Comparison of ENCODE assay signal across 1 cellular context in genomic region chr21:43370888-43371570, GRCh38.
TF ChIP-seq lines count a peak whose summit lies in the region.

No MANE protein-coding gene starts in this region.

TF ChIP-seq in H1, 55 proteins besides CTCF, POLR2A, EP300 and RAD21:
- TF ChIP-seq MAX (IDR thresholded peaks at IDR 0.05) (no peak), KDM4A (IDR thresholded peaks at IDR 0.05; ENCODE audit: low read depth, low read length, severe bottlenecking) (no peak), CTBP2 (IDR thresholded peaks at IDR 0.05; ENCODE audit: borderline replicate concordance, insufficient read depth, insufficient read length, low read length) (no peak), EGR1 (IDR thresholded peaks at IDR 0.05; ENCODE audit: borderline replicate concordance, low read depth, low read length) (no peak), HDAC6 (IDR thresholded peaks at IDR 0.05; ENCODE audit: low read depth, low read length) (no peak), POLR2AphosphoS5 (IDR thresholded peaks at IDR 0.05; ENCODE audit: low read depth, low read length) (no peak), PHF8 (conservative IDR thresholded peaks at IDR 0.05; ENCODE audit: low read depth, low read length) (no peak), SRF (IDR thresholded peaks at IDR 0.05; ENCODE audit: low read depth, low read length) (no peak), CBX8 (IDR thresholded peaks at IDR 0.05; ENCODE audit: borderline replicate concordance, low read depth, low read length) (no peak), ATF3 (IDR thresholded peaks at IDR 0.05; ENCODE audit: insufficient read depth, low read depth, low read length) (no peak), RBBP5 (IDR thresholded peaks at IDR 0.05; ENCODE audit: borderline replicate concordance, low read depth, low read length) (no peak), ASH2L (IDR thresholded peaks at IDR 0.05; ENCODE audit: low read length) (no peak), BRCA1 (IDR thresholded peaks at IDR 0.05; ENCODE audit: low read depth, low read length) (no peak), TBP (IDR thresholded peaks at IDR 0.05; ENCODE audit: low read depth, low read length) (no peak), RNF2 (IDR thresholded peaks at IDR 0.05; ENCODE audit: borderline replicate concordance, low read depth, low read length, missing control alignments, poor library complexity, severe bottlenecking) (no peak), TAF7 (optimal IDR thresholded peaks at IDR 0.05; ENCODE audit: borderline replicate concordance, low read depth, low read length) (no peak), JUND (IDR thresholded peaks at IDR 0.05; ENCODE audit: low read length) (no peak)
